8 cellular contexts compared by ENCODE assay signal in the genomic region with DNA sequence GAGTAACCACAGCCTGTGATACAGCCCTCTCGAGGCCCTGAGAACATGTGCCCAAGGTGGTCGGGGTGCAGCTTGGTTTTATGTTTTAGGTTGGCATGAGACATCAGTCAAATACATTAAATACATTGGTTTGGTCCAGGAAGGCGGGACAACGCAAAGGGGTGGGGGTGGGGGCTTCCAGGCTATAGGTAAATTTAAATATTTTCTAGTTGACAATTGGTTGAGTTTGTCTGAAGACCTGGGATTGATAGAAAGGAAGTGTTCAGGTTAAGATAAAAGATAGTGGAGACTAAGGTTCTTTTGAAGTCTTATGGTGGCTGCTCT. TPM values are rescaled to one million over a fixed set of nuclear protein-coding genes. Genes with fewer than 3 reads are reported as not detected.
DNase-seq lines count a peak whose midpoint lies in the region; ATAC-seq and TF ChIP-seq lines count a peak whose summit lies in the region.

No MANE protein-coding gene starts in this region.

- H3K4me1 ChIP-seq in heart right ventricle (peaks cover 4 to 45% (median 36%) of the 10 kb centered on the region in 9 donors), adipocyte (ENCODE audit: control insufficient read depth, insufficient read depth, low read length) (peaks cover 26% of the 10 kb centered on the region), lower lobe of right lung (peaks cover 29% of the 10 kb centered on the region), upper lobe of right lung (peaks cover 25% of the 10 kb centered on the region)

- no peak for DNase-seq in heart right ventricle
- no peak for DNase-seq in left cardiac atrium
- DNase-seq in adipocyte (ENCODE audit: low read depth) = no peak
- DNase-seq in lower lobe of right lung = no peak
- DNase-seq in upper lobe of right lung = no peak
- DNase-seq in mucosa of gallbladder (ENCODE audit: low spot score) = no peak
- no peak for DNase-seq in amniotic stem cell (lab: John Stamatoyannopoulos, UW)
- DNase-seq in NCI-H1436 (lab: John Stamatoyannopoulos, UW) = no peak

- no peaks in the 10 kb centered on the region for H3K27me3 ChIP-seq in heart right ventricle
- no peaks in the 10 kb centered on the region for H3K27me3 ChIP-seq in adipocyte (replicated peaks; ENCODE audit: control insufficient read depth, insufficient read depth, low read length)
- no peaks in the 10 kb centered on the region for H3K27me3 ChIP-seq in lower lobe of right lung (ENCODE audit: low read depth)
- H3K27me3 ChIP-seq in upper lobe of right lung = no peaks in the 10 kb centered on the region

- peak overlapping the region; percentile 94 for H3K9ac ChIP-seq in adipocyte (ENCODE audit: low read length)

- H3K36me3 ChIP-seq in heart right ventricle (peaks cover 0 to 25% (median 0%) of the 10 kb centered on the region in 9 donors), adipocyte (ENCODE audit: control insufficient read depth, insufficient read depth, low read length, severe bottlenecking) (peaks cover 7% of the 10 kb centered on the region), lower lobe of right lung (peaks cover 19% of the 10 kb centered on the region), upper lobe of right lung (peaks cover 9% of the 10 kb centered on the region)

- TF ChIP-seq CTCF in heart right ventricle (IDR thresholded peaks at IDR 0.05) = no peak
- no peak for TF ChIP-seq CTCF in lower lobe of right lung (IDR thresholded peaks at IDR 0.05)
- no peak for TF ChIP-seq CTCF in upper lobe of right lung (IDR thresholded peaks at IDR 0.05)

- H3K9me3 ChIP-seq in heart right ventricle (no peaks in the 10 kb centered on the region), adipocyte (ENCODE audit: control insufficient read depth, low read length) (no peaks in the 10 kb centered on the region), lower lobe of right lung (no peaks in the 10 kb centered on the region), upper lobe of right lung (no peaks in the 10 kb centered on the region)

- H3K4me3 ChIP-seq in heart right ventricle (peak overlapping the region in 9 of 10 donors; percentile 26 to 93 (median 83)), adipocyte (ENCODE audit: low read length) (peak overlapping the region; percentile 84), lower lobe of right lung (peak overlapping the region; percentile 79), upper lobe of right lung (peak overlapping the region; percentile 79)

- WGBS in heart right ventricle, 2 donors = 33 to 48% methylated on average over 4 of the region's 4 CpGs

- intact Hi-C loops in heart right ventricle (cut with DNase I) (loop anchor here in 1 of 10 donors (10.0 kb wide), 1 partner anchor 714 kb away; no protein-coding TSS in a partner anchor), left cardiac atrium (cut with DNase I) (no loop called here), lower lobe of right lung (cut with DNase I) (no loop called here), upper lobe of right lung (cut with DNase I) (no loop called here)

- peak overlapping the region in 3 of 10 donors; percentile 96 to 100 (median 100) for H3K27ac ChIP-seq in heart right ventricle
- H3K27ac ChIP-seq in lower lobe of right lung = no peak overlapping the region
- peak overlapping the region; percentile 99 for H3K27ac ChIP-seq in upper lobe of right lung

- ATAC-seq in heart right ventricle (no peak), left cardiac atrium (no peak), lower lobe of right lung (no peak), upper lobe of right lung (no peak)

RNA-seq across cellular contexts. Expression of a gene that starts 1.2 kb away (rescaled TPM):
- total RNA-seq in heart right ventricle (1 to 10 TPM; 4.3 to 8.7 (median 6.0) TPM), left cardiac atrium (1 to 10 TPM; 4.4 to 5.8 TPM), lower lobe of right lung (5.1 TPM), upper lobe of right lung (4.9 TPM), mucosa of gallbladder (3.5 TPM)
- polyA plus RNA-seq in heart right ventricle = 1 to 10 TPM; 1.0 to 1.5 TPM

RNA-seq across cellular contexts. Expression of a gene that starts 42.1 kb away (rescaled TPM):
- total RNA-seq in heart right ventricle (not detected), left cardiac atrium (not detected), lower lobe of right lung (0.30 TPM), upper lobe of right lung (not detected), mucosa of gallbladder (not detected)
- polyA plus RNA-seq in heart right ventricle = not detected
